In genomic region chr10:29353291-29353690, GRCh38 we compare ENCODE assay signal across 2 cellular contexts.
A peak's percentile ranks its signal among the peaks of the same experiment; 100 is the strongest.
TF ChIP-seq lines count a peak whose summit lies in the region.

No MANE protein-coding gene starts in this region.

TF ChIP-seq in IMR-90, 13 proteins besides CTCF, POLR2A, EP300 and RAD21:
- TF ChIP-seq ELK1 (IDR thresholded peaks at IDR 0.05; ENCODE audit: borderline replicate concordance, low read depth, low read length) (no peak), NFE2L2 (IDR thresholded peaks at IDR 0.05; ENCODE audit: low read depth, low read length) (no peak), FOS (IDR thresholded peaks at IDR 0.05; ENCODE audit: low read depth, low read length) (no peak), RFX5 (IDR thresholded peaks at IDR 0.05; ENCODE audit: low read depth, low read length) (no peak), CEBPB (IDR thresholded peaks at IDR 0.05; ENCODE audit: low read depth, low read length) (no peak), BHLHE40 (IDR thresholded peaks at IDR 0.05; ENCODE audit: low read depth, low read length) (no peak), SMC3 (IDR thresholded peaks at IDR 0.05; ENCODE audit: low read depth, low read length) (no peak), MAZ (IDR thresholded peaks at IDR 0.05; ENCODE audit: borderline replicate concordance, low read depth, low read length) (no peak), CHD1 (IDR thresholded peaks at IDR 0.05; ENCODE audit: low read depth, low read length) (no peak), MAFK (IDR thresholded peaks at IDR 0.05; ENCODE audit: low read depth, low read length) (no peak), RCOR1 (IDR thresholded peaks at IDR 0.05; ENCODE audit: insufficient replicate concordance, low read length) (no peak), MXI1 (IDR thresholded peaks at IDR 0.05; ENCODE audit: borderline replicate concordance, low read depth, low read length) (no peak)
- TF ChIP-seq, protein P1, sequence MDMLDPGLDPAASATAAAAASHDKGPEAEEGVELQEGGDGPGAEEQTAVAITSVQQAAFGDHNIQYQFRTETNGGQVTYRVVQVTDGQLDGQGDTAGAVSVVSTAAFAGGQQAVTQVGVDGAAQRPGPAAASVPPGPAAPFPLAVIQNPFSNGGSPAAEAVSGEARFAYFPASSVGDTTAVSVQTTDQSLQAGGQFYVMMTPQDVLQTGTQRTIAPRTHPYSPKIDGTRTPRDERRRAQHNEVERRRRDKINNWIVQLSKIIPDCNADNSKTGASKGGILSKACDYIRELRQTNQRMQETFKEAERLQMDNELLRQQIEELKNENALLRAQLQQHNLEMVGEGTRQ (IDR thresholded peaks at IDR 0.05; ENCODE audit: low read depth, low read length), result no peak

TF ChIP-seq in HepG2, 621 proteins besides CTCF, POLR2A, EP300 and RAD21:
- 0 out of 2 replicates have a peak, but pooled peaks have one; percentile 2 for TF ChIP-seq ZGPAT (CRISPR knock-in tag; IDR thresholded peaks at IDR 0.05)
- TF ChIP-seq RAD51 (IDR thresholded peaks at IDR 0.05; ENCODE audit: borderline replicate concordance), result no peak
